In genomic region chr3:138935864-138936762, GRCh38 we compare ENCODE assay signal across 9 cellular contexts. TPM values are rescaled to one million over a fixed set of nuclear protein-coding genes. Genes with fewer than 3 reads are reported as not detected.
A peak's percentile ranks its signal among the peaks of the same experiment; 100 is the strongest.
DNase-seq lines count a peak whose midpoint lies in the region; ATAC-seq and TF ChIP-seq lines count a peak whose summit lies in the region.
"Had no signal": no experiment of that assay in that cellular context is flagged by ENCODE, and none has a peak within 500 bp of the region (broad histone marks: within the 10 kb centered on the region; RNA-seq: fewer than 3 reads in every experiment).

No MANE protein-coding gene starts in this region.

- H3K9ac ChIP-seq in ES-I3 (ENCODE audit: low read depth, low read length), result peak overlapping the region; percentile 67

- intact Hi-C loops in left lung (cut with DNase I), result no loop called here

- no peak overlapping the region for H3K27ac ChIP-seq in left lung

- H3K36me3 ChIP-seq in ES-I3 (ENCODE audit: insufficient read depth, low read length), result no peaks in the 10 kb centered on the region
- no peaks in the 10 kb centered on the region for H3K36me3 ChIP-seq in left lung

- H3K4me1 ChIP-seq in ES-I3 (ENCODE audit: insufficient read depth, low read length) (no peaks in the 10 kb centered on the region; the same call in 1 of the 2 replicates), left lung (peaks cover 18 to 43% of the 10 kb centered on the region in 2 donors)

- H3K27me3 ChIP-seq in left lung, result peaks cover 57 to 82% of the 10 kb centered on the region in 2 donors

- H3K4me3 ChIP-seq in choroid plexus epithelial cell (ENCODE audit: low read depth, low read length), result peak overlapping the region; percentile 46
- H3K4me3 ChIP-seq in left lung, result peak overlapping the region; percentile 2 to 21

- H3K9me3 ChIP-seq in ES-I3 (ENCODE audit: control insufficient read depth, insufficient read depth, low read length), result no peaks in the 10 kb centered on the region
- no peaks in the 10 kb centered on the region for H3K9me3 ChIP-seq in left lung

- DNase-seq in GOT3 (lab: John Stamatoyannopoulos, UW) (peak; percentile 75), NCI-H1048 (lab: John Stamatoyannopoulos, UW) (peak; percentile 54), choroid plexus epithelial cell (ENCODE audit: low read depth) (peak; percentile 55), left lung (peak; percentile 69 to 94)
- DNase-seq in activated CD4-positive, alpha-beta T cell treated with anti-CD3 and anti-CD28 coated beads for 1 hour, result peak; percentile 51
- DNase-seq in stimulated activated CD4-positive, alpha-beta T cell treated with anti-CD3 and anti-CD28 coated beads, Interleukin-4, amount 100 ng/mL, for 1 hour, result peak; percentile 79

- ATAC-seq in left lung (peak; percentile 93), HG02571 (IDR thresholded peaks at IDR 0.05; ENCODE audit: unreplicated experiment) (no peak)

- TF ChIP-seq CTCF in choroid plexus epithelial cell (conservative IDR thresholded peaks at IDR 0.05; ENCODE audit: low read depth, low read length), result peak; percentile 84
- peak; percentile 94 to 97 for TF ChIP-seq CTCF in left lung (IDR thresholded peaks at IDR 0.05)

RNA-seq across cellular contexts. Expression of gene FOXL2, which starts 10.8 kb away (rescaled TPM):
- total RNA-seq in left lung, result not detected
- total RNA-seq: urinary bladder had no signal

RNA-seq across cellular contexts. Expression of gene FOXL2NB, which starts 10.9 kb away (rescaled TPM):
- not detected for total RNA-seq in left lung
- total RNA-seq: urinary bladder had no signal
